Comparison of ENCODE assay signal across 8 cellular contexts in genomic region chr6:30626484-30627366, GRCh38. TPM values are rescaled to one million over a fixed set of nuclear protein-coding genes. Genes with fewer than 3 reads are reported as not detected.
DNase-seq lines count a peak whose midpoint lies in the region; ATAC-seq and TF ChIP-seq lines count a peak whose summit lies in the region.

Gene ATAT1 (plus strand): TSS chr6:30626874.

- peak within 1 kb of the TSS; percentile 93 for H4K8ac ChIP-seq in neuronal stem cell (ENCODE audit: low read depth, low read length)

- peak within 1 kb of the TSS; percentile 87 for H3K9ac ChIP-seq in neuronal stem cell (ENCODE audit: low read depth, low read length, poor library complexity)
- peak within 1 kb of the TSS; percentile 48 to 90 (median 79) for H3K9ac ChIP-seq in subcutaneous abdominal adipose tissue (ENCODE audit: low read length in 5 of 5)

- H3K18ac ChIP-seq in neuronal stem cell (ENCODE audit: low read length) = peak within 1 kb of the TSS; percentile 95

- H3K27ac ChIP-seq in neuronal stem cell (replicated peaks; ENCODE audit: low read length) (peak within 1 kb of the TSS; percentile 60), subcutaneous abdominal adipose tissue (ENCODE audit: low read depth, low read length) (peak within 1 kb of the TSS; percentile 77)

- H3K23ac ChIP-seq in neuronal stem cell (ENCODE audit: low read depth, low read length, poor library complexity) = peak within 1 kb of the TSS; percentile 37

- H2BK12ac ChIP-seq in neuronal stem cell (ENCODE audit: low read length) = no peak within 1 kb of the TSS

- H3K14ac ChIP-seq in neuronal stem cell (ENCODE audit: low read length) = no peak within 1 kb of the TSS

- WGBS in neuronal stem cell (ENCODE audit: extremely low coverage in 2 of 2, insufficient read length in 2 of 2, insufficient replicate concordance in 1 of 2), 2 donors = no CpG with 5 or more reads among the region's 36 CpGs

- peaks cover 3% of the 10 kb centered on the region for H3K79me1 ChIP-seq in neuronal stem cell (ENCODE audit: low read depth, low read length)

- H2AFZ ChIP-seq in neuronal stem cell (ENCODE audit: low read length) = peak within 1 kb of the TSS; percentile 85

- peak; percentile 75 for ATAC-seq in GM21717 (IDR thresholded peaks at IDR 0.05; ENCODE audit: unreplicated experiment)

- H3K9me3 ChIP-seq in neuronal stem cell (replicated peaks in 1 of 2; ENCODE audit: control insufficient read depth in 2 of 2, insufficient read depth in 1 of 2, low read depth in 1 of 2, low read length in 2 of 2) (no peaks in the 10 kb centered on the region), subcutaneous abdominal adipose tissue (ENCODE audit: control insufficient read depth in 5 of 5, low read length in 5 of 5) (no peaks in the 10 kb centered on the region)

- H3K27me3 ChIP-seq in neuronal stem cell (ENCODE audit: control insufficient read depth in 3 of 3, insufficient read depth in 3 of 3, low read depth in 1 of 3, low read length in 3 of 3) (no peaks in the 10 kb centered on the region), subcutaneous abdominal adipose tissue (ENCODE audit: control insufficient read depth in 5 of 5, insufficient read depth in 4 of 5, low read length in 5 of 5) (no peaks in the 10 kb centered on the region)

- no peak within 1 kb of the TSS for H3K4ac ChIP-seq in neuronal stem cell (ENCODE audit: low read length)

- H2BK120ac ChIP-seq in neuronal stem cell (ENCODE audit: low read depth, low read length) = peak within 1 kb of the TSS; percentile 76

- no peak within 1 kb of the TSS for H4K91ac ChIP-seq in neuronal stem cell (ENCODE audit: low read depth, low read length, poor library complexity)

- peak within 1 kb of the TSS; percentile 41 for H2AK5ac ChIP-seq in neuronal stem cell (ENCODE audit: low read depth, low read length)

- TF ChIP-seq CTCF in LNCAP (IDR thresholded peaks at IDR 0.05) = peak; percentile 24; the same call in 1 of the 2 replicates

- DNase-seq in DMS 273 (lab: John Stamatoyannopoulos, UW; ENCODE audit: unreplicated experiment) (peak; percentile 95), SIG-M5 (lab: John Stamatoyannopoulos, UW) (peak; percentile 32), foreskin melanocyte (peak; percentile 76), neuronal stem cell (ENCODE audit: low spot score) (peak; percentile 77)
- peak; percentile 48 to 85 (median 74) for DNase-seq in activated naive CD4-positive, alpha-beta T cell (lab: John Stamatoyannopoulos, UW)

- H3K4me3 ChIP-seq in neuronal stem cell (ENCODE audit: low read length in 2 of 2) (peak within 1 kb of the TSS; percentile 82 to 86), subcutaneous abdominal adipose tissue (ENCODE audit: low read depth in 1 of 5, low read length in 5 of 5) (peak within 1 kb of the TSS; percentile 55 to 86 (median 71))

- H3K4me2 ChIP-seq in neuronal stem cell (ENCODE audit: insufficient read depth, low read length, poor library complexity, severe bottlenecking) = peak within 1 kb of the TSS; percentile 92

- peak within 1 kb of the TSS; percentile 98 for H2BK5ac ChIP-seq in neuronal stem cell (ENCODE audit: low read length)

- H3K36me3 ChIP-seq in neuronal stem cell (replicated peaks in 1 of 2; ENCODE audit: control insufficient read depth in 2 of 2, insufficient read depth in 2 of 2, low read length in 2 of 2) (peaks cover 34 to 89% of the 10 kb centered on the region in 2 donors), subcutaneous abdominal adipose tissue (ENCODE audit: control insufficient read depth in 5 of 5, insufficient read depth in 5 of 5, low read length in 5 of 5) (peaks cover 12 to 57% (median 41%) of the 10 kb centered on the region in 5 donors)

- H2BK15ac ChIP-seq in neuronal stem cell (ENCODE audit: low read length) = peak within 1 kb of the TSS; percentile 64

- H3K4me1 ChIP-seq in neuronal stem cell (ENCODE audit: control insufficient read depth in 2 of 2, insufficient read depth in 1 of 2, low read depth in 1 of 2, low read length in 2 of 2) (peaks cover 5 to 7% of the 10 kb centered on the region in 2 donors), subcutaneous abdominal adipose tissue (ENCODE audit: control insufficient read depth in 5 of 5, insufficient read depth in 5 of 5, low read length in 5 of 5) (peaks cover 3 to 17% (median 14%) of the 10 kb centered on the region in 5 donors)

RNA-seq across cellular contexts. Expression of gene ATAT1, which starts in this region (rescaled TPM):
- 59.8 TPM for polyA plus RNA-seq in neuronal stem cell (2013, experiment 1 of 2)
- 56.1 TPM for polyA plus RNA-seq in neuronal stem cell (2013, experiment 2 of 2)

Comparison
In these comparisons a context has a peak if more than half of its experiments do, and no peak if none do; other contexts are left out.
1. Peak in every context shown above with its lines: DNase-seq, ATAC-seq, H3K4me3 ChIP-seq and H3K27ac ChIP-seq.
2. DNase-seq: peak in every context shown above with its lines; median percentile 95 in DMS 273; 77 in neuronal stem cell; 76 in foreskin melanocyte; 74 in activated naive CD4-positive, alpha-beta T cell; 32 in SIG-M5.